In genomic region chr5:35159370-35159742, GRCh38 we compare ENCODE assay signal across 1 cellular context.
TF ChIP-seq lines count a peak whose summit lies in the region.

No MANE protein-coding gene starts in this region.

TF ChIP-seq in HepG2, 621 proteins besides CTCF, POLR2A, EP300 and RAD21 (continued from another document and continues in another):
- TF ChIP-seq ZNF503 (CRISPR knock-in tag; IDR thresholded peaks at IDR 0.05), result 0 out of 2 replicates have a peak, but pooled peaks have one; percentile 52
- peak; percentile 43; the same call in 1 of the 2 replicates for TF ChIP-seq ZNF292 (CRISPR knock-in tag; IDR thresholded peaks at IDR 0.05; ENCODE audit: borderline replicate concordance, low read depth)
- TF ChIP-seq ZNF639 (CRISPR knock-in tag; conservative IDR thresholded peaks at IDR 0.05), result no peak
- no peak for TF ChIP-seq ELK4 (CRISPR knock-in tag; IDR thresholded peaks at IDR 0.05; ENCODE audit: borderline replicate concordance)
- no peak for TF ChIP-seq IRF9 (CRISPR knock-in tag; IDR thresholded peaks at IDR 0.05; ENCODE audit: borderline replicate concordance)
- TF ChIP-seq NFYC (CRISPR knock-in tag; IDR thresholded peaks at IDR 0.05), result no peak; the same call in 1 of the 2 replicates
- TF ChIP-seq FOXM1 (CRISPR knock-in tag; IDR thresholded peaks at IDR 0.05), result no peak
- no peak for TF ChIP-seq ZSCAN25 (CRISPR knock-in tag; IDR thresholded peaks at IDR 0.05)
- no peak for TF ChIP-seq ZNF766 (CRISPR knock-in tag; IDR thresholded peaks at IDR 0.05; ENCODE audit: borderline replicate concordance)
- TF ChIP-seq PBX2 (CRISPR knock-in tag; IDR thresholded peaks at IDR 0.05), result no peak
- TF ChIP-seq ZNF646 (CRISPR knock-in tag; IDR thresholded peaks at IDR 0.05), result no peak
- no peak for TF ChIP-seq ZNF276 (CRISPR knock-in tag; IDR thresholded peaks at IDR 0.05; ENCODE audit: low read depth)
- no peak for TF ChIP-seq HNRNPK (IDR thresholded peaks at IDR 0.05; ENCODE audit: low read depth, low read length, poor library complexity, severe bottlenecking)
- TF ChIP-seq HCFC1 (IDR thresholded peaks at IDR 0.05; ENCODE audit: low read depth, low read length), result no peak
- no peak for TF ChIP-seq TEAD2 (CRISPR knock-in tag; IDR thresholded peaks at IDR 0.05)
- TF ChIP-seq ZSCAN31 (CRISPR knock-in tag; IDR thresholded peaks at IDR 0.05; ENCODE audit: low read depth), result no peak
- no peak for TF ChIP-seq NFATC3 (CRISPR knock-in tag; IDR thresholded peaks at IDR 0.05)
- no peak for TF ChIP-seq PLRG1 (conservative IDR thresholded peaks at IDR 0.05)
- TF ChIP-seq ZKSCAN8 (CRISPR knock-in tag; IDR thresholded peaks at IDR 0.05; ENCODE audit: borderline replicate concordance), result no peak
- TF ChIP-seq MTF1 (CRISPR knock-in tag; IDR thresholded peaks at IDR 0.05), result no peak
- TF ChIP-seq KDM1A (CRISPR knock-in tag; IDR thresholded peaks at IDR 0.05), result no peak
- TF ChIP-seq TBX2 (CRISPR knock-in tag; IDR thresholded peaks at IDR 0.05; ENCODE audit: borderline replicate concordance), result peak; percentile 33; the same call in 1 of the 2 replicates
- no peak for TF ChIP-seq MEIS1 (CRISPR knock-in tag; IDR thresholded peaks at IDR 0.05; ENCODE audit: borderline replicate concordance)
- no peak for TF ChIP-seq CERS6 (CRISPR knock-in tag; IDR thresholded peaks at IDR 0.05)
- no peak for TF ChIP-seq NR1H2 (CRISPR knock-in tag; IDR thresholded peaks at IDR 0.05; ENCODE audit: borderline replicate concordance, low read depth)
- TF ChIP-seq E2F5 (CRISPR knock-in tag; conservative IDR thresholded peaks at IDR 0.05), result no peak
- no peak for TF ChIP-seq ZBTB49 (CRISPR knock-in tag; IDR thresholded peaks at IDR 0.05; ENCODE audit: borderline replicate concordance)
- TF ChIP-seq ZNF138 (CRISPR knock-in tag; IDR thresholded peaks at IDR 0.05; ENCODE audit: low read depth), result no peak
- TF ChIP-seq ZNF264 (CRISPR knock-in tag; IDR thresholded peaks at IDR 0.05), result peak; percentile 60; the same call in 1 of the 2 replicates
- TF ChIP-seq XBP1 (CRISPR knock-in tag; IDR thresholded peaks at IDR 0.05), result no peak
- TF ChIP-seq ERF (CRISPR knock-in tag; IDR thresholded peaks at IDR 0.05), result no peak
- no peak for TF ChIP-seq YEATS2 (CRISPR knock-in tag; IDR thresholded peaks at IDR 0.05; ENCODE audit: borderline replicate concordance)
- TF ChIP-seq BORCS8-MEF2B (CRISPR knock-in tag; IDR thresholded peaks at IDR 0.05), result no peak
- TF ChIP-seq ZBTB14 (CRISPR knock-in tag; IDR thresholded peaks at IDR 0.05), result no peak
- no peak for TF ChIP-seq ZNF558 (CRISPR knock-in tag; IDR thresholded peaks at IDR 0.05; ENCODE audit: borderline replicate concordance)
- TF ChIP-seq DPF2 (CRISPR knock-in tag; IDR thresholded peaks at IDR 0.05; ENCODE audit: borderline replicate concordance, low read depth), result peak; percentile 86
- TF ChIP-seq ZNF296 (CRISPR knock-in tag; conservative IDR thresholded peaks at IDR 0.05), result no peak
- no peak for TF ChIP-seq BATF2 (CRISPR knock-in tag; IDR thresholded peaks at IDR 0.05)
